In genomic region chr7:64665980-64666674, GRCh38 we compare ENCODE assay signal across 1 cellular context.
A peak's percentile ranks its signal among the peaks of the same experiment; 100 is the strongest.
TF ChIP-seq lines count a peak whose summit lies in the region.

Gene ZNF107, plus strand, starts transcription at chr7:64666133. Its CDS starts 150 bp downstream, at chr7:64666283.

TF ChIP-seq in GM12878, 131 proteins besides CTCF, POLR2A, EP300 and RAD21 (continued from another document and continues in another):
- no peak for TF ChIP-seq HSF1 (IDR thresholded peaks at IDR 0.05; ENCODE audit: low read depth, low read length)
- no peak for TF ChIP-seq ZNF687 (IDR thresholded peaks at IDR 0.05)
- TF ChIP-seq SIN3A (IDR thresholded peaks at IDR 0.05; ENCODE audit: low read depth, low read length): peak; percentile 89; the same call in 1 of the 2 replicates
- TF ChIP-seq ZNF622 (IDR thresholded peaks at IDR 0.05): no peak
- TF ChIP-seq HDAC6 (IDR thresholded peaks at IDR 0.05; ENCODE audit: unreplicated experiment): no peak
- TF ChIP-seq, protein P1, sequence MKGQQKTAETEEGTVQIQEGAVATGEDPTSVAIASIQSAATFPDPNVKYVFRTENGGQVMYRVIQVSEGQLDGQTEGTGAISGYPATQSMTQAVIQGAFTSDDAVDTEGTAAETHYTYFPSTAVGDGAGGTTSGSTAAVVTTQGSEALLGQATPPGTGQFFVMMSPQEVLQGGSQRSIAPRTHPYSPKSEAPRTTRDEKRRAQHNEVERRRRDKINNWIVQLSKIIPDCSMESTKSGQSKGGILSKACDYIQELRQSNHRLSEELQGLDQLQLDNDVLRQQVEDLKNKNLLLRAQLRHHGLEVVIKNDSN (IDR thresholded peaks at IDR 0.05; ENCODE audit: borderline replicate concordance, extremely low read length, insufficient read depth, low read depth, low read length): no peak
- no peak for TF ChIP-seq PAX5 (IDR thresholded peaks at IDR 0.05; ENCODE audit: borderline replicate concordance, low read depth, low read length)
- TF ChIP-seq WRNIP1 (IDR thresholded peaks at IDR 0.05; ENCODE audit: borderline replicate concordance, low read depth, low read length): no peak
- TF ChIP-seq FOXM1 (IDR thresholded peaks at IDR 0.05; ENCODE audit: low read depth, low read length): no peak
- peak; percentile 56 for TF ChIP-seq RELB (IDR thresholded peaks at IDR 0.05; ENCODE audit: low read depth)
- TF ChIP-seq SIX5 (IDR thresholded peaks at IDR 0.05; ENCODE audit: low read depth, low read length, severe bottlenecking): no peak
- no peak for TF ChIP-seq CREB1 (IDR thresholded peaks at IDR 0.05; ENCODE audit: low read depth)
- TF ChIP-seq GATAD2B (conservative IDR thresholded peaks at IDR 0.05; ENCODE audit: low read depth): peak; percentile 67
- TF ChIP-seq ZBED1 (IDR thresholded peaks at IDR 0.05; ENCODE audit: borderline replicate concordance): no peak
- TF ChIP-seq BMI1 (IDR thresholded peaks at IDR 0.05; ENCODE audit: borderline replicate concordance): no peak
- no peak for TF ChIP-seq EGR1 (IDR thresholded peaks at IDR 0.05; ENCODE audit: borderline replicate concordance in 1 of 2, low read depth in 2 of 2, low read length in 2 of 2)
- TF ChIP-seq POLR2AphosphoS2 (IDR thresholded peaks at IDR 0.05; ENCODE audit: low read depth, low read length): 0 out of 2 replicates have a peak, but pooled peaks have one; percentile 44
- no peak for TF ChIP-seq SUPT20H (IDR thresholded peaks at IDR 0.05; ENCODE audit: borderline replicate concordance, control insufficient read depth, low read depth, low read length)
- no peak for TF ChIP-seq SREBF2 (IDR thresholded peaks at IDR 0.05; ENCODE audit: low read length)
- TF ChIP-seq, protein P2, sequence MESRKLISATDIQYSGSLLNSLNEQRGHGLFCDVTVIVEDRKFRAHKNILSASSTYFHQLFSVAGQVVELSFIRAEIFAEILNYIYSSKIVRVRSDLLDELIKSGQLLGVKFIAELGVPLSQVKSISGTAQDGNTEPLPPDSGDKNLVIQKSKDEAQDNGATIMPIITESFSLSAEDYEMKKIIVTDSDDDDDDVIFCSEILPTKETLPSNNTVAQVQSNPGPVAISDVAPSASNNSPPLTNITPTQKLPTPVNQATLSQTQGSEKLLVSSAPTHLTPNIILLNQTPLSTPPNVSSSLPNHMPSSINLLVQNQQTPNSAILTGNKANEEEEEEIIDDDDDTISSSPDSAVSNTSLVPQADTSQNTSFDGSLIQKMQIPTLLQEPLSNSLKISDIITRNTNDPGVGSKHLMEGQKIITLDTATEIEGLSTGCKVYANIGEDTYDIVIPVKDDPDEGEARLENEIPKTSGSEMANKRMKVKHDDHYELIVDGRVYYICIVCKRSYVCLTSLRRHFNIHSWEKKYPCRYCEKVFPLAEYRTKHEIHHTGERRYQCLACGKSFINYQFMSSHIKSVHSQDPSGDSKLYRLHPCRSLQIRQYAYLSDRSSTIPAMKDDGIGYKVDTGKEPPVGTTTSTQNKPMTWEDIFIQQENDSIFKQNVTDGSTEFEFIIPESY (IDR thresholded peaks at IDR 0.05): no peak
- peak; percentile 77; the same call in 1 of the 2 replicates for TF ChIP-seq ZNF207 (IDR thresholded peaks at IDR 0.05; ENCODE audit: borderline replicate concordance)
- TF ChIP-seq SRF (IDR thresholded peaks at IDR 0.05; ENCODE audit: low read depth in 2 of 2, low read length in 2 of 2): no peak
- TF ChIP-seq HDAC2 (IDR thresholded peaks at IDR 0.05): no peak
- TF ChIP-seq TCF3 (IDR thresholded peaks at IDR 0.05; ENCODE audit: borderline replicate concordance, insufficient read depth, low read depth, low read length): peak; percentile 64; the same call in 1 of the 2 replicates
- peak; percentile 70 for TF ChIP-seq CHD2 (IDR thresholded peaks at IDR 0.05; ENCODE audit: borderline replicate concordance, low read depth, low read length)
- no peak for TF ChIP-seq ESRRA (IDR thresholded peaks at IDR 0.05; ENCODE audit: low read length)
- peak; percentile 12 for TF ChIP-seq MEF2B (IDR thresholded peaks at IDR 0.05; ENCODE audit: partially characterized antibody, poor library complexity, severe bottlenecking)
- TF ChIP-seq ASH2L (IDR thresholded peaks at IDR 0.05; ENCODE audit: borderline replicate concordance, low read depth): no peak
- no peak for TF ChIP-seq ZNF592 (IDR thresholded peaks at IDR 0.05)
- no peak for TF ChIP-seq CHD4 (IDR thresholded peaks at IDR 0.05)
- TF ChIP-seq IRF4 (IDR thresholded peaks at IDR 0.05; ENCODE audit: low read depth, low read length): 0 out of 2 replicates have a peak, but pooled peaks have one; percentile 27
- no peak for TF ChIP-seq KDM1A (IDR thresholded peaks at IDR 0.05; ENCODE audit: borderline replicate concordance)
- no peak for TF ChIP-seq RUNX3 (IDR thresholded peaks at IDR 0.05; ENCODE audit: low read length)
- TF ChIP-seq, protein P3, sequence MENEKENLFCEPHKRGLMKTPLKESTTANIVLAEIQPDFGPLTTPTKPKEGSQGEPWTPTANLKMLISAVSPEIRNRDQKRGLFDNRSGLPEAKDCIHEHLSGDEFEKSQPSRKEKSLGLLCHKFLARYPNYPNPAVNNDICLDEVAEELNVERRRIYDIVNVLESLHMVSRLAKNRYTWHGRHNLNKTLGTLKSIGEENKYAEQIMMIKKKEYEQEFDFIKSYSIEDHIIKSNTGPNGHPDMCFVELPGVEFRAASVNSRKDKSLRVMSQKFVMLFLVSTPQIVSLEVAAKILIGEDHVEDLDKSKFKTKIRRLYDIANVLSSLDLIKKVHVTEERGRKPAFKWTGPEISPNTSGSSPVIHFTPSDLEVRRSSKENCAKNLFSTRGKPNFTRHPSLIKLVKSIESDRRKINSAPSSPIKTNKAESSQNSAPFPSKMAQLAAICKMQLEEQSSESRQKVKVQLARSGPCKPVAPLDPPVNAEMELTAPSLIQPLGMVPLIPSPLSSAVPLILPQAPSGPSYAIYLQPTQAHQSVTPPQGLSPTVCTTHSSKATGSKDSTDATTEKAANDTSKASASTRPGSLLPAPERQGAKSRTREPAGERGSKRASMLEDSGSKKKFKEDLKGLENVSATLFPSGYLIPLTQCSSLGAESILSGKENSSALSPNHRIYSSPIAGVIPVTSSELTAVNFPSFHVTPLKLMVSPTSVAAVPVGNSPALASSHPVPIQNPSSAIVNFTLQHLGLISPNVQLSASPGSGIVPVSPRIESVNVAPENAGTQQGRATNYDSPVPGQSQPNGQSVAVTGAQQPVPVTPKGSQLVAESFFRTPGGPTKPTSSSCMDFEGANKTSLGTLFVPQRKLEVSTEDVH (IDR thresholded peaks at IDR 0.05; ENCODE audit: low read depth, partially characterized antibody): no peak
- peak; percentile 20; the same call in 1 of the 2 replicates for TF ChIP-seq ZNF217 (IDR thresholded peaks at IDR 0.05)
- no peak for TF ChIP-seq ZBTB11 (CRISPR knock-in tag; IDR thresholded peaks at IDR 0.05)
